31 cellular contexts compared by ENCODE assay signal in genomic region chr1:93574511-93574910, GRCh38.
DNase-seq lines count a peak whose midpoint lies in the region; ATAC-seq and TF ChIP-seq lines count a peak whose summit lies in the region.
"Had no signal": no experiment of that assay in that cellular context is flagged by ENCODE, and none has a peak within 500 bp of the region (broad histone marks: within the 10 kb centered on the region; RNA-seq: fewer than 3 reads in every experiment).

No MANE protein-coding gene starts in this region.

- no peaks in the 10 kb centered on the region for H3K9me2 ChIP-seq in SK-N-SH

- peaks cover 22 to 53% of the 10 kb centered on the region in 2 experiments for H3K4me1 ChIP-seq in SK-N-SH (ENCODE audit: control insufficient read depth in 1 of 2, insufficient read depth in 2 of 2, low read depth in 1 of 2, low read length in 1 of 2)
- H3K4me1 ChIP-seq in endodermal cell (ENCODE audit: control insufficient read depth, insufficient read depth, low read length) = no peaks in the 10 kb centered on the region
- H3K4me1 ChIP-seq in thyroid gland = peaks cover 21 to 25% of the 10 kb centered on the region in 2 donors
- no peaks in the 10 kb centered on the region for H3K4me1 ChIP-seq in mesendoderm (ENCODE audit: control insufficient read depth, low read depth, low read length)
- H3K4me1 ChIP-seq: spleen had no signal

- POLR2A ChIA-PET in SK-N-SH (lab: Yijun Ruan, JAX) = no interaction called here

- no peak overlapping the region for H4K5ac ChIP-seq in mesendoderm (ENCODE audit: low read length)

- H3K56ac ChIP-seq in mesendoderm (ENCODE audit: low read length) = no peak overlapping the region

- DNase-seq in SK-N-SH (no peak), endodermal cell (peak; percentile 43), nephron progenitor cell (no peak), thyroid gland (no peak), posterior vena cava (ENCODE audit: low spot score) (no peak), mesendoderm (no peak), CD14-positive monocyte (ENCODE audit: low spot score) (no peak)
- DNase-seq: activated CD4-positive, alpha-beta T cell treated with anti-CD3 and anti-CD28 coated beads, Interleukin-2, amount 50 U/mL, for 4 hours; activated CD4-positive, CD25-positive, alpha-beta regulatory T cell; activated naive CD4-positive, alpha-beta T cell; activated T-cell treated with anti-CD3 and anti-CD28 coated beads, Interleukin-2, amount 50 U/mL, for 72 hours; body of pancreas; CD4-positive, CD25-positive, alpha-beta regulatory T cell; effector CD4-positive, alpha-beta T cell; foreskin keratinocyte; hypothalamus; immature natural killer cell; MG63; naive thymus-derived CD4-positive, alpha-beta T cell; NCI-H1105 treated with DMSO at 0.1 percent for 48 hours; NCI-H1930; NCI-H748 treated with DMSO at 0.1 percent for 48 hours; ovary; spleen; stimulated activated CD4-positive, alpha-beta T cell treated with anti-CD3 and anti-CD28 coated beads, Interleukin-2, amount 100 ng/mL, for 48 hours; substantia nigra; T-helper 1 cell had no signal

- peaks cover 5% of the 10 kb centered on the region for H3K79me1 ChIP-seq in mesendoderm (ENCODE audit: low read length)

- TF ChIP-seq RAD21 in SK-N-SH (IDR thresholded peaks at IDR 0.05; ENCODE audit: low read length) = no peak

- no peak overlapping the region for H2BK15ac ChIP-seq in mesendoderm (replicated peaks; ENCODE audit: low read depth)

- ATAC-seq in SK-N-SH treated with all-trans-retinoic acid at 6 μM for 48 hours = no peak
- ATAC-seq: activated T-cell treated with anti-CD3 and anti-CD28 coated beads, Interleukin-2, amount 50 U/mL, for 72 hours; body of pancreas; foreskin keratinocyte; K562; naive thymus-derived CD4-positive, alpha-beta T cell had no signal

- H3K23ac ChIP-seq in mesendoderm (ENCODE audit: low read length) = no peak overlapping the region

- H3K36me3 Mint-ChIP-seq in endodermal cell (ENCODE audit: low read depth) = peaks cover 82% of the 10 kb centered on the region
- H3K36me3 Mint-ChIP-seq in nephron progenitor cell (ENCODE audit: low read depth) = peaks cover 32% of the 10 kb centered on the region
- H3K36me3 Mint-ChIP-seq in CD14-positive monocyte = no peaks in the 10 kb centered on the region
- H3K36me3 Mint-ChIP-seq: CD4-positive, CD25-positive, alpha-beta regulatory T cell; immature natural killer cell; naive thymus-derived CD4-positive, alpha-beta T cell had no signal

- peaks cover 55 to 63% of the 10 kb centered on the region in 2 experiments for H3K36me3 ChIP-seq in SK-N-SH (replicated peaks in 1 of 2; ENCODE audit: control insufficient read depth in 1 of 2, insufficient read depth in 2 of 2, low read length in 1 of 2)
- H3K36me3 ChIP-seq in endodermal cell (ENCODE audit: control insufficient read depth, insufficient read depth, low read length) = peaks cover 96% of the 10 kb centered on the region
- peaks cover 6 to 22% of the 10 kb centered on the region in 2 donors for H3K36me3 ChIP-seq in thyroid gland
- H3K36me3 ChIP-seq in mesendoderm (ENCODE audit: control insufficient read depth, insufficient read depth, low read length) = peaks cover 27% of the 10 kb centered on the region
- H3K36me3 ChIP-seq: ovary had no signal

- no peak overlapping the region for H2AFZ ChIP-seq in SK-N-SH (ENCODE audit: low read depth)

- H2BK5ac ChIP-seq in mesendoderm (ENCODE audit: low read length) = no peak overlapping the region

- CTCF ChIA-PET in SK-N-SH (lab: Yijun Ruan, JAX) = interaction anchor here (0.6 to 3.2 kb wide), 5 partner anchors 55 to 323 kb away, joined by 3 to 16 read pairs (median 5); no protein-coding TSS in a partner anchor

- H3K9ac ChIP-seq in SK-N-SH (no peak overlapping the region), endodermal cell (ENCODE audit: extremely low read depth, low read length, poor library complexity, severe bottlenecking) (no peak overlapping the region), mesendoderm (ENCODE audit: low read length) (no peak overlapping the region)

- H3K4me3 Mint-ChIP-seq in endodermal cell (no peak overlapping the region), nephron progenitor cell (no peak overlapping the region), CD14-positive monocyte (no peak overlapping the region)
- H3K4me3 Mint-ChIP-seq: activated T-cell treated with anti-CD3 and anti-CD28 coated beads, Interleukin-2, amount 50 U/mL, for 72 hours; CD4-positive, CD25-positive, alpha-beta regulatory T cell; immature natural killer cell; naive thymus-derived CD4-positive, alpha-beta T cell had no signal

- H3K4me2 ChIP-seq in SK-N-SH (no peak overlapping the region), mesendoderm (ENCODE audit: low read length) (no peak overlapping the region)

- H2BK120ac ChIP-seq in mesendoderm (ENCODE audit: low read depth, low read length) = no peak overlapping the region

- no peak overlapping the region for H3K18ac ChIP-seq in mesendoderm (ENCODE audit: low read length)

- H3K4me1 Mint-ChIP-seq in endodermal cell = no peaks in the 10 kb centered on the region
- peaks cover 50% of the 10 kb centered on the region for H3K4me1 Mint-ChIP-seq in nephron progenitor cell
- no peaks in the 10 kb centered on the region for H3K4me1 Mint-ChIP-seq in CD14-positive monocyte
- H3K4me1 Mint-ChIP-seq: CD4-positive, CD25-positive, alpha-beta regulatory T cell; immature natural killer cell; naive thymus-derived CD4-positive, alpha-beta T cell had no signal

- H3K27ac ChIP-seq in SK-N-SH (ENCODE audit: low read depth in 2 of 2, low read length in 1 of 2) = peak overlapping the region; percentile 60 to 98; a peak in 3 of 4 replicates
- H3K27ac ChIP-seq in endodermal cell (ENCODE audit: low read depth, low read length) = no peak overlapping the region
- H3K27ac ChIP-seq in thyroid gland = peak overlapping the region; percentile 12 to 37 (median 33)
- no peak overlapping the region for H3K27ac ChIP-seq in mesendoderm (ENCODE audit: low read depth, low read length)
- H3K27ac ChIP-seq: body of pancreas, foreskin keratinocyte, ovary, right atrium auricular region, SJSA1, spleen had no signal

- TF ChIP-seq EP300 in SK-N-SH (IDR thresholded peaks at IDR 0.05; ENCODE audit: borderline replicate concordance in 1 of 2, low read depth in 1 of 2, low read length in 1 of 2) = no peak

- H3K27ac Mint-ChIP-seq in endodermal cell (peak overlapping the region; percentile 89), nephron progenitor cell (peak overlapping the region; percentile 64), CD14-positive monocyte (no peak overlapping the region)
- H3K27ac Mint-ChIP-seq: immature natural killer cell; naive thymus-derived CD4-positive, alpha-beta T cell had no signal

- H4K8ac ChIP-seq in mesendoderm (ENCODE audit: low read depth, low read length) = no peak overlapping the region

- peaks cover 75% of the 10 kb centered on the region for H3K79me2 ChIP-seq in SK-N-SH (ENCODE audit: insufficient read depth)
- H3K79me2 ChIP-seq in mesendoderm (ENCODE audit: control insufficient read depth, insufficient read depth, low read length) = no peaks in the 10 kb centered on the region

- no peaks in the 10 kb centered on the region for H3K27me3 ChIP-seq in SK-N-SH (ENCODE audit: insufficient read depth)
- H3K27me3 ChIP-seq in endodermal cell (ENCODE audit: control insufficient read depth, insufficient read depth, low read length, poor library complexity, severe bottlenecking) = no peaks in the 10 kb centered on the region
- no peaks in the 10 kb centered on the region for H3K27me3 ChIP-seq in thyroid gland
- H3K27me3 ChIP-seq in mesendoderm (ENCODE audit: insufficient read depth, low read length, poor library complexity) = no peaks in the 10 kb centered on the region
- H3K27me3 ChIP-seq: body of pancreas, foreskin keratinocyte, MG63, ovary, right atrium auricular region, SJSA1, spleen had no signal

- H3K9me3 ChIP-seq in SK-N-SH (no peaks in the 10 kb centered on the region), endodermal cell (ENCODE audit: control insufficient read depth, low read length) (no peaks in the 10 kb centered on the region), thyroid gland (no peaks in the 10 kb centered on the region)
- H3K9me3 ChIP-seq: body of pancreas, MG63, ovary, right atrium auricular region, SJSA1, spleen had no signal

- peaks cover 31% of the 10 kb centered on the region for H3F3A ChIP-seq in SK-N-SH (replicated peaks; ENCODE audit: insufficient read depth)

- WGBS in SK-N-SH (ENCODE audit: low lambda C conversion rate) = 98% methylated on average over 6 of the region's 7 CpGs
- 80 to 97% methylated on average over 1 to 7 of the region's 7 CpGs for WGBS in endodermal cell (ENCODE audit: insufficient coverage in 1 of 2, insufficient read length in 1 of 2), 2 experiments
- 89 to 95% methylated on average over 7 of the region's 7 CpGs for WGBS in thyroid gland, 2 donors
- no CpG with 5 or more reads among the region's 7 CpGs for WGBS in mesendoderm (ENCODE audit: extremely low coverage, insufficient coverage, low lambda C conversion rate)

- TF ChIP-seq CTCF in SK-N-SH (IDR thresholded peaks at IDR 0.05) (no peak), endodermal cell (conservative IDR thresholded peaks at IDR 0.05) (no peak), nephron progenitor cell (IDR thresholded peaks at IDR 0.05) (no peak), thyroid gland (IDR thresholded peaks at IDR 0.05) (no peak), CD14-positive monocyte (IDR thresholded peaks at IDR 0.05) (no peak)

- H3K27me3 Mint-ChIP-seq in endodermal cell (ENCODE audit: insufficient read depth) (no peaks in the 10 kb centered on the region), nephron progenitor cell (ENCODE audit: low read depth, poor library complexity) (no peaks in the 10 kb centered on the region), CD14-positive monocyte (ENCODE audit: low read depth in 3 of 3) (peaks cover 0 to 3% (median 0%) of the 10 kb centered on the region in 3 donors)
- H3K27me3 Mint-ChIP-seq: CD4-positive, CD25-positive, alpha-beta regulatory T cell; naive thymus-derived CD4-positive, alpha-beta T cell had no signal

- no peak overlapping the region for H3K4ac ChIP-seq in mesendoderm (ENCODE audit: low read depth, low read length)

- H3K9me3 Mint-ChIP-seq in endodermal cell (no peaks in the 10 kb centered on the region), nephron progenitor cell (no peaks in the 10 kb centered on the region), CD14-positive monocyte (peaks cover 0 to 2% (median 0%) of the 10 kb centered on the region in 7 donors)
- H3K9me3 Mint-ChIP-seq: activated T-cell treated with anti-CD3 and anti-CD28 coated beads, Interleukin-2, amount 50 U/mL, for 72 hours; CD4-positive, CD25-positive, alpha-beta regulatory T cell; immature natural killer cell; naive thymus-derived CD4-positive, alpha-beta T cell had no signal

- TF ChIP-seq POLR2A in thyroid gland (IDR thresholded peaks at IDR 0.05) = no peak

- H3K4me3 ChIP-seq in SK-N-SH (ENCODE audit: low read depth in 2 of 2, low read length in 1 of 2) (no peak overlapping the region), endodermal cell (ENCODE audit: low read length) (no peak overlapping the region), thyroid gland (replicated peaks in 1 of 3) (no peak overlapping the region), mesendoderm (ENCODE audit: low read length) (no peak overlapping the region)
- H3K4me3 ChIP-seq: body of pancreas, K562, MG63, ovary, right atrium auricular region, SJSA1, spleen had no signal

- no peak overlapping the region for H2AK5ac ChIP-seq in mesendoderm (ENCODE audit: low read length)

- intact Hi-C loops in thyroid gland (cut with DNase I) = no loop called here
- intact Hi-C loops in posterior vena cava (cut with DNase I) = no loop called here
- intact Hi-C loops in CD14-positive monocyte (cut with micrococcal nuclease) = no loop called here

- H4K20me1 ChIP-seq in SK-N-SH (ENCODE audit: insufficient read depth) = peaks cover 19% of the 10 kb centered on the region

Comparison
In these comparisons a context has a peak if more than half of its experiments do, and no peak if none do; other contexts are left out.
1. H3K27ac ChIP-seq: peak in SK-N-SH (2 of 2) and thyroid gland (3 of 3); none in endodermal cell (single experiment) and mesendoderm (single experiment).
2. H3K27ac Mint-ChIP-seq: peak in endodermal cell (single experiment) and nephron progenitor cell (single experiment); none in CD14-positive monocyte (0 of 7).